Comparison of ENCODE assay signal across 9 cellular contexts in the genomic region with DNA sequence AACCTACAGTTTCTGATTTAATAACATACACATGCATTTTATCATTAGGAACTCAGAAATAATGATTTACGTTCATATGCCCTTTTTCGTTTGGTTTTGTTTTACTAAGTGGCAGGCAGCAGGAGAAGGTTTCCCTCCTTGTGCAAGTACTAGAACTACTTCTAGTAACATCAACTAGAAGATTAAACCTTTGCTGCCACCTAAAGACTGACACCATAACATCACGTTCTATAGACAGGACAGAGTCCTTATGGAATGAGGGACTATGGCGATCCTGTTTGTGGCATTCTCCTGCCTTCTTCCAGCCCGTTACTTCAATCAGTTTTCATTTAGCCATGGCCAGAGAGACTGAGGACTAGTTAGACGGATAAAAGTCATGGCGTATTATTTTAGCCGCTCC. TPM values are rescaled to one million over a fixed set of nuclear protein-coding genes. Genes with fewer than 3 reads are reported as not detected.
DNase-seq lines count a peak whose midpoint lies in the region; ATAC-seq, FAIRE-seq and TF ChIP-seq lines count a peak whose summit lies in the region.
"Had no signal": no experiment of that assay in that cellular context is flagged by ENCODE, and none has a peak within 500 bp of the region (broad histone marks: within the 10 kb centered on the region; RNA-seq: fewer than 3 reads in every experiment).

No MANE protein-coding gene starts in this region.

- peaks cover 7% of the 10 kb centered on the region for H3K27me3 Mint-ChIP-seq in activated naive CD4-positive, alpha-beta T cell treated with anti-CD3 and anti-CD28 coated beads, Interleukin-2, amount 10 ng/mL, durations not matched to agents 7 days and 5 days
- peaks cover 5% of the 10 kb centered on the region for H3K27me3 Mint-ChIP-seq in activated CD4-positive, alpha-beta memory T cell treated with anti-CD3 and anti-CD28 coated beads, Interleukin-2, amount 10 ng/mL, durations not matched to agents 7 days and 5 days

- no peak for TF ChIP-seq POLR2A in A549 (IDR thresholded peaks at IDR 0.05; ENCODE audit: low read length)

- no peaks in the 10 kb centered on the region for H3K36me3 Mint-ChIP-seq in activated naive CD4-positive, alpha-beta T cell treated with anti-CD3 and anti-CD28 coated beads, Interleukin-2, amount 10 ng/mL, durations not matched to agents 7 days and 5 days
- H3K36me3 Mint-ChIP-seq in activated CD4-positive, alpha-beta memory T cell treated with anti-CD3 and anti-CD28 coated beads, Interleukin-2, amount 10 ng/mL, durations not matched to agents 7 days and 5 days (ENCODE audit: low read depth), result no peaks in the 10 kb centered on the region

- WGBS in A549 (ENCODE audit: missing lambda C conversion rate), result 19% methylated on average over 8 of the region's 8 CpGs

- no peaks in the 10 kb centered on the region for H3K9me3 Mint-ChIP-seq in activated naive CD4-positive, alpha-beta T cell treated with anti-CD3 and anti-CD28 coated beads, Interleukin-2, amount 10 ng/mL, durations not matched to agents 7 days and 5 days
- no peaks in the 10 kb centered on the region for H3K9me3 Mint-ChIP-seq in activated CD4-positive, alpha-beta memory T cell treated with anti-CD3 and anti-CD28 coated beads, Interleukin-2, amount 10 ng/mL, durations not matched to agents 7 days and 5 days

- H3K4me3 ChIP-seq in A549 (no peak overlapping the region), epithelial cell of proximal tubule (ENCODE audit: low read depth, low read length) (no peak overlapping the region)
- H3K4me3 ChIP-seq: pancreas had no signal

- peak overlapping the region; percentile 30 for H3K4me2 ChIP-seq in A549

- DNase-seq in A549 (ENCODE audit: low read depth in 1 of 2, low spot score in 1 of 2) (peak; percentile 43 to 65), NCI-H748 (lab: John Stamatoyannopoulos, UW; ENCODE audit: unreplicated experiment) (peak; percentile 76), epithelial cell of proximal tubule (ENCODE audit: low read depth) (peak; percentile 13), GM19240 (ENCODE audit: insufficient read length, low spot score) (no peak)
- DNase-seq in activated naive CD4-positive, alpha-beta T cell treated with anti-CD3 and anti-CD28 coated beads, Interleukin-2, amount 10 ng/mL, durations not matched to agents 7 days and 5 days, result no peak
- DNase-seq in stimulated activated CD4-positive, alpha-beta T cell treated with anti-CD3 and anti-CD28 coated beads, Interleukin-4, amount 100 ng/mL, for 1 hour, result no peak
- DNase-seq in activated CD4-positive, alpha-beta memory T cell treated with anti-CD3 and anti-CD28 coated beads, Interleukin-2, amount 10 ng/mL, durations not matched to agents 7 days and 5 days, result no peak
- DNase-seq: pancreas had no signal

- no peaks in the 10 kb centered on the region for H3K4me1 ChIP-seq in A549
- H3K4me1 ChIP-seq: pancreas had no signal

- H3K9me3 ChIP-seq in A549, result no peaks in the 10 kb centered on the region
- H3K9me3 ChIP-seq: pancreas had no signal

- ATAC-seq in A549, result peak; percentile 95
- ATAC-seq in GM18867 (IDR thresholded peaks at IDR 0.05; ENCODE audit: unreplicated experiment), result peak; percentile 63

- no peak overlapping the region for H3K27ac Mint-ChIP-seq in activated naive CD4-positive, alpha-beta T cell treated with anti-CD3 and anti-CD28 coated beads, Interleukin-2, amount 10 ng/mL, durations not matched to agents 7 days and 5 days
- H3K27ac Mint-ChIP-seq in activated CD4-positive, alpha-beta memory T cell treated with anti-CD3 and anti-CD28 coated beads, Interleukin-2, amount 10 ng/mL, durations not matched to agents 7 days and 5 days, result no peak overlapping the region

- H3K27ac ChIP-seq in A549, result no peak overlapping the region
- H3K27ac ChIP-seq: pancreas had no signal

- TF ChIP-seq EP300 in A549 (IDR thresholded peaks at IDR 0.05), result no peak

- no peaks in the 10 kb centered on the region for H3K4me1 Mint-ChIP-seq in activated naive CD4-positive, alpha-beta T cell treated with anti-CD3 and anti-CD28 coated beads, Interleukin-2, amount 10 ng/mL, durations not matched to agents 7 days and 5 days
- no peaks in the 10 kb centered on the region for H3K4me1 Mint-ChIP-seq in activated CD4-positive, alpha-beta memory T cell treated with anti-CD3 and anti-CD28 coated beads, Interleukin-2, amount 10 ng/mL, durations not matched to agents 7 days and 5 days

- H3K4me3 Mint-ChIP-seq in activated naive CD4-positive, alpha-beta T cell treated with anti-CD3 and anti-CD28 coated beads, Interleukin-2, amount 10 ng/mL, durations not matched to agents 7 days and 5 days, result no peak overlapping the region
- no peak overlapping the region for H3K4me3 Mint-ChIP-seq in activated CD4-positive, alpha-beta memory T cell treated with anti-CD3 and anti-CD28 coated beads, Interleukin-2, amount 10 ng/mL, durations not matched to agents 7 days and 5 days

- TF ChIP-seq CTCF in A549 (IDR thresholded peaks at IDR 0.05) (peak; percentile 55), epithelial cell of proximal tubule (conservative IDR thresholded peaks at IDR 0.05; ENCODE audit: low read depth, low read length) (peak; percentile 61)

- POLR2A ChIA-PET in A549 (lab: Yijun Ruan, JAX), result no interaction called here
- POLR2A ChIA-PET in activated CD4-positive, alpha-beta memory T cell treated with anti-CD3 and anti-CD28 coated beads, Interleukin-2, amount 10 ng/mL, durations not matched to agents 7 days and 5 days (lab: Charles Lee), result no interaction called here

- FAIRE-seq in A549 (lab: Jason Lieb, UNC), result peak; percentile 84
- FAIRE-seq: pancreas had no signal

- CTCF ChIA-PET in A549 (lab: Yijun Ruan, JAX), result interaction anchor here (1.0 to 4.9 kb wide), 7 partner anchors 10 to 540 kb away, joined by 3 to 45 read pairs (median 3); no protein-coding TSS in a partner anchor
- CTCF ChIA-PET in activated naive CD4-positive, alpha-beta T cell treated with anti-CD3 and anti-CD28 coated beads, Interleukin-2, amount 10 ng/mL, durations not matched to agents 7 days and 5 days (lab: Charles Lee), result no interaction called here
- CTCF ChIA-PET in activated CD4-positive, alpha-beta memory T cell treated with anti-CD3 and anti-CD28 coated beads, Interleukin-2, amount 10 ng/mL, durations not matched to agents 7 days and 5 days (lab: Charles Lee), result no interaction called here

- peak; percentile 63 to 66 for TF ChIP-seq RAD21 in A549 (conservative IDR thresholded peaks at IDR 0.05 in 1 of 2, IDR thresholded peaks at IDR 0.05 in 1 of 2)

TF ChIP-seq in A549, 52 proteins besides CTCF, POLR2A, EP300 and RAD21:
- TF ChIP-seq SMC3 (IDR thresholded peaks at IDR 0.05) (peak; percentile 52), KDM5A (IDR thresholded peaks at IDR 0.05) (no peak)

RNA-seq across cellular contexts. Expression of a gene that starts 53.2 kb away (rescaled TPM):
- not detected in 2 replicates for polyA plus RNA-seq in A549 (2011; rRNA removed)
- not detected in 2 replicates for polyA plus RNA-seq in A549 (2012; cell fraction: cytosol; rRNA removed)
- not detected in 2 replicates for polyA plus RNA-seq in A549 (2012; cell fraction: nucleus; rRNA removed)
- polyA plus RNA-seq in A549 (2017; fragmentation: RNase III; extraction: RNeasy Plus Mini Kit Qiagen cat#74134 plus additional on column Dnase treatment), result not detected in 3 replicates
- not detected in 2 replicates for polyA minus RNA-seq in A549 (2011; rRNA and poly(A)+ RNA removed)
- total RNA-seq in epithelial cell of proximal tubule, result not detected in 2 replicates
- total RNA-seq in activated CD4-positive, alpha-beta memory T cell treated with anti-CD3 and anti-CD28 coated beads, Interleukin-2, amount 10 ng/mL, durations not matched to agents 7 days and 5 days, result not detected

Comparison
In these comparisons a context has a peak if more than half of its experiments do, and no peak if none do; other contexts are left out.
1. DNase-seq: peak in A549 (2 of 2), NCI-H748 (single experiment) and epithelial cell of proximal tubule (single experiment); none in activated naive CD4-positive, alpha-beta T cell treated with anti-CD3 and anti-CD28 coated beads, Interleukin-2, amount 10 ng/mL, durations not matched to agents 7 days and 5 days (single experiment), stimulated activated CD4-positive, alpha-beta T cell treated with anti-CD3 and anti-CD28 coated beads, Interleukin-4, amount 100 ng/mL, for 1 hour (single experiment), GM19240 (single experiment) and activated CD4-positive, alpha-beta memory T cell treated with anti-CD3 and anti-CD28 coated beads, Interleukin-2, amount 10 ng/mL, durations not matched to agents 7 days and 5 days (single experiment).